25 cellular contexts compared by ENCODE assay signal in the genomic region with DNA sequence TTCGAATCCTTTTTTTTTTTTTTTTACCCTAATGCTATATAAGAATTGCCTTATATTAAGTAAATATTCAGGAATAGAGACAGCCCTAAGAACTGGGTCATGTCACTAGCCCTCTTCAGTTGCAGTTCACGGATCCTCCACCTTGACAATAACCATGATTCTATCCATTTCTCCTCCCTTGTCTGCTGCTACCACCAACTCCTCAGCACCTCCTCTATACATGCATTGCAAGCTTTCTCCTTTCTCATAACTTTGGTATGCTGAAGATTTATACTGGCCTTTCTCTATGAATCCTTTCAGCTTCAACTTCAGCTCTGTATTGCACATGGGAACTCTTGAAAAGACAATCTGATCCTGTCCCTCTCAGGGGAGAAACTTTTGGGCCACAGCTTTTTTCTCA. TPM values are rescaled to one million over a fixed set of nuclear protein-coding genes. Genes with fewer than 3 reads are reported as not detected.
A peak's percentile ranks its signal among the peaks of the same experiment; 100 is the strongest.
DNase-seq lines count a peak whose midpoint lies in the region; ATAC-seq, FAIRE-seq and TF ChIP-seq lines count a peak whose summit lies in the region.
"Had no signal": no experiment of that assay in that cellular context is flagged by ENCODE, and none has a peak within 500 bp of the region (broad histone marks: within the 10 kb centered on the region; RNA-seq: fewer than 3 reads in every experiment).

No MANE protein-coding gene starts in this region.

- TF ChIP-seq POLR2A in HepG2 (IDR thresholded peaks at IDR 0.05; ENCODE audit: insufficient read depth in 1 of 2, low read depth in 2 of 2, low read length in 2 of 2) (no peak), right lobe of liver (IDR thresholded peaks at IDR 0.05) (no peak)

- no peak overlapping the region for H3K4me2 ChIP-seq in HepG2 (ENCODE audit: low read depth, low read length)
- H3K4me2 ChIP-seq in PC-3 (ENCODE audit: low read length) = no peak overlapping the region

- H4K20me1 ChIP-seq in HepG2 (ENCODE audit: insufficient read depth, low read length) (no peaks in the 10 kb centered on the region), PC-3 (ENCODE audit: low read length) (no peaks in the 10 kb centered on the region)

- no peak overlapping the region for H3K27ac ChIP-seq in HepG2 (ENCODE audit: extremely low read length, insufficient read depth, low read length)
- H3K27ac ChIP-seq in right lobe of liver = no peak overlapping the region
- H3K27ac ChIP-seq in PC-3 (ENCODE audit: low read length) = no peak overlapping the region
- H3K27ac ChIP-seq: body of pancreas, thoracic aorta, uterus, VCaP had no signal

- TF ChIP-seq CTCF in HepG2 (CRISPR knock-in tag; IDR thresholded peaks at IDR 0.05) = no peak
- no peak for TF ChIP-seq CTCF in right lobe of liver (IDR thresholded peaks at IDR 0.05)
- no peak for TF ChIP-seq CTCF in PC-3 (conservative IDR thresholded peaks at IDR 0.05; ENCODE audit: low read depth, low read length)

- CTCF ChIA-PET in HepG2 (lab: Yijun Ruan, JAX; ENCODE audit: low intra/inter-chr PET ratio, low total read pairs) = no interaction called here
- CTCF ChIA-PET in PC-3 (lab: Charles Lee) = no interaction called here

- H3K4me1 ChIP-seq in HepG2 (ENCODE audit: insufficient read depth, low read length) (peaks cover 13% of the 10 kb centered on the region; the same call in 1 of the 2 replicates), right lobe of liver (no peaks in the 10 kb centered on the region), PC-3 (ENCODE audit: insufficient read depth, low read length) (peaks cover 15% of the 10 kb centered on the region)
- H3K4me1 ChIP-seq: body of pancreas, uterus had no signal

- TF ChIP-seq RAD21 in HepG2 (CRISPR knock-in tag; IDR thresholded peaks at IDR 0.05) = no peak

- in situ Hi-C loops in HepG2 (cut with HindIII; ENCODE audit: extremely low pct_ligation_motif_present, low pct_unique_long_range_greater_than_20kb) = no loop called here

- H3K4me3 ChIP-seq in HepG2 (replicated peaks in 1 of 3; ENCODE audit: insufficient read depth in 1 of 3, low read depth in 2 of 3, low read length in 3 of 3) (no peak overlapping the region), right lobe of liver (no peak overlapping the region), PC-3 (ENCODE audit: low read length) (no peak overlapping the region)
- H3K4me3 ChIP-seq: body of pancreas, thoracic aorta, uterus had no signal

- H3K9ac ChIP-seq in HepG2 (ENCODE audit: insufficient read depth, low read depth, low read length) (no peak overlapping the region), PC-3 (ENCODE audit: low read length) (no peak overlapping the region)

- H3K9me3 ChIP-seq in HepG2 (ENCODE audit: low read length) (no peaks in the 10 kb centered on the region), right lobe of liver (no peaks in the 10 kb centered on the region), PC-3 (ENCODE audit: low read length) (no peaks in the 10 kb centered on the region)
- H3K9me3 ChIP-seq: body of pancreas, thoracic aorta, uterus had no signal

- H3K79me2 ChIP-seq in HepG2 (ENCODE audit: insufficient read depth, low read length) (no peaks in the 10 kb centered on the region), PC-3 (ENCODE audit: low read length) (no peaks in the 10 kb centered on the region)

- 92% methylated on average over 2 of the region's 2 CpGs for WGBS in HepG2 (ENCODE audit: low lambda C conversion rate)
- WGBS in right lobe of liver (ENCODE audit: insufficient coverage, low coverage, low lambda C conversion rate, missing lambda C conversion rate) = 80% methylated on average over 2 of the region's 2 CpGs

- H2AFZ ChIP-seq in HepG2 (ENCODE audit: low read length) (no peak overlapping the region), PC-3 (ENCODE audit: low read length) (no peak overlapping the region)

- BruUV-seq in HepG2 (replicated peaks; lab: Mats Ljungman, UMichigan) (no TSS peak), PC-3 (replicated peaks; lab: Mats Ljungman, UMichigan) (no TSS peak)

- H3K9me2 ChIP-seq in PC-3 (replicated peaks; ENCODE audit: low read length) = no peaks in the 10 kb centered on the region

- TF ChIP-seq EP300 in HepG2 (IDR thresholded peaks at IDR 0.05; ENCODE audit: low read depth in 2 of 2, low read length in 2 of 2) (no peak), HepG2 (CRISPR knock-in tag; IDR thresholded peaks at IDR 0.05; ENCODE audit: borderline replicate concordance) (no peak)

- FAIRE-seq in HepG2 (lab: Jason Lieb, UNC) = no peak
- FAIRE-seq: A204.1, GM19239, keratinocyte had no signal

- ATAC-seq in HepG2 (0 out of 3 replicates have a peak, but pooled peaks have one; percentile 25), right lobe of liver (no peak), PC-3 (peak; percentile 37; the same call in 1 of the 2 replicates), HG02623 (IDR thresholded peaks at IDR 0.05; ENCODE audit: unreplicated experiment) (no peak), HG03432 (IDR thresholded peaks at IDR 0.05; ENCODE audit: unreplicated experiment) (no peak)
- ATAC-seq: body of pancreas; natural killer cell; stimulated activated naive CD8-positive, alpha-beta T cell treated with anti-CD3 and anti-CD28 coated beads, Interleukin-15, Interleukin-2, amounts not matched to agents 100 U/mL and 50 U/mL, for 24 hours had no signal

- intact Hi-C loops in HepG2 (cut with micrococcal nuclease; ENCODE audit: unreplicated experiment) = no loop called here
- intact Hi-C loops in right lobe of liver (cut with DNase I) = no loop called here
- intact Hi-C loops in PC-3 (cut with micrococcal nuclease) = no loop called here

- POLR2A ChIA-PET in HepG2 (lab: Yijun Ruan, JAX) = no interaction called here
- POLR2A ChIA-PET in PC-3 (lab: Charles Lee; ENCODE audit: unreplicated experiment) = no interaction called here

- H3K36me3 ChIP-seq in HepG2 (replicated peaks in 1 of 2; ENCODE audit: control insufficient read depth in 1 of 2, insufficient read depth in 2 of 2, low read length in 2 of 2) (no peaks in the 10 kb centered on the region), right lobe of liver (no peaks in the 10 kb centered on the region), PC-3 (ENCODE audit: low read depth, low read length) (no peaks in the 10 kb centered on the region)
- H3K36me3 ChIP-seq: thoracic aorta, uterus had no signal

- H3F3A ChIP-seq in PC-3 (ENCODE audit: low read length, unreplicated experiment) = no peaks in the 10 kb centered on the region

- H3K27me3 ChIP-seq in HepG2 (ENCODE audit: control insufficient read depth in 1 of 2, insufficient read depth in 2 of 2, low read length in 2 of 2) (no peaks in the 10 kb centered on the region), right lobe of liver (no peaks in the 10 kb centered on the region), PC-3 (ENCODE audit: low read length) (no peaks in the 10 kb centered on the region)
- H3K27me3 ChIP-seq: body of pancreas, uterus had no signal

- DNase-seq in HepG2 (ENCODE audit: low spot score) (no peak), right lobe of liver (no peak), PC-3 (peak; percentile 17), dedifferentiated amniotic fluid mesenchymal stem cell (ENCODE audit: extremely low spot score) (peak; percentile 44)
- no peak for DNase-seq in stimulated activated CD4-positive, alpha-beta T cell treated with anti-CD3 and anti-CD28 coated beads, Interleukin-2, amount 100 ng/mL, for 48 hours
- DNase-seq in NK-92 treated with Interleukin-12 subunit alpha and Interleukin-12 subunit beta, amount 100 ng/mL, for 24 hours (lab: John Stamatoyannopoulos, UW) = no peak
- DNase-seq: activated CD4-positive, alpha-beta T cell treated with anti-CD3 and anti-CD28 coated beads for 48 hours; activated gamma-delta T cell; activated T-cell treated with anti-CD3 and anti-CD28 coated beads, Interleukin-2, amount 50 U/mL, for 24 hours; body of pancreas; DMS153; GDM1; natural killer cell; NCI-H1092 treated with DMSO at 0.1 percent for 48 hours; NCI-H187 treated with DMSO at 0.1 percent for 48 hours; NCI-H526 treated with DMSO at 0.1 percent for 48 hours; stimulated activated naive CD8-positive, alpha-beta T cell treated with anti-CD3 and anti-CD28 coated beads, Interleukin-15, Interleukin-2, amounts not matched to agents 100 U/mL and 50 U/mL, for 24 hours; uterus had no signal

TF ChIP-seq in HepG2, 621 proteins besides CTCF, POLR2A, EP300 and RAD21 (continues in another document):
- TF ChIP-seq NKX3-1 (CRISPR knock-in tag; IDR thresholded peaks at IDR 0.05) = no peak
- no peak for TF ChIP-seq ZSCAN29 (CRISPR knock-in tag; conservative IDR thresholded peaks at IDR 0.05)
- TF ChIP-seq ATM (IDR thresholded peaks at IDR 0.05; ENCODE audit: borderline replicate concordance) = no peak
- no peak for TF ChIP-seq ZNF564 (CRISPR knock-in tag; IDR thresholded peaks at IDR 0.05)
- no peak for TF ChIP-seq ZEB1 (IDR thresholded peaks at IDR 0.05; ENCODE audit: insufficient replicate concordance, low read depth)

RNA-seq across cellular contexts. Expression of a gene that starts 14.3 kb away (rescaled TPM):
- total RNA-seq in HepG2 (2016; rRNA removed; fragmentation: Illumina TruSeq; extraction: Trizol) = 42.3 and 54.7 TPM in 2 replicates
- 8.3 and 8.9 TPM in 2 replicates for total RNA-seq in HepG2 (2016; cell fraction: cytosol; rRNA removed; fragmentation: Illumina TruSeq; extraction: Trizol; ENCODE audit: low read depth)
- total RNA-seq in HepG2 (2016; cell fraction: insoluble cytoplasmic fraction; rRNA removed; fragmentation: Illumina TruSeq; extraction: Trizol) = 40.3 and 56.8 TPM in 2 replicates
- total RNA-seq in HepG2 (2016; cell fraction: membrane; rRNA removed; fragmentation: Illumina TruSeq; extraction: Trizol) = 33.3 and 35.5 TPM in 2 replicates
- total RNA-seq in HepG2 (2016; cell fraction: nucleus; rRNA removed; fragmentation: Illumina TruSeq; extraction: Trizol) = 26.3 and 27.4 TPM in 2 replicates
- 15.7 and 17.8 TPM in 2 replicates for polyA plus RNA-seq in HepG2 (2011; rRNA removed)
- 7.5 and 10.7 TPM in 2 replicates for polyA plus RNA-seq in HepG2 (2011; cell fraction: cytosol; rRNA removed)
- polyA plus RNA-seq in HepG2 (2011; cell fraction: nucleus; rRNA removed) = 4.2 and 5.7 TPM in 2 replicates
- 21.7 and 21.9 TPM in 2 replicates for polyA plus RNA-seq in HepG2 (2012)
- polyA plus RNA-seq in HepG2 (2016; cell fraction: cytosol; fragmentation: Illumina TruSeq; extraction: Trizol; ENCODE audit: low read depth) = 6.9 and 9.7 TPM in 2 replicates
- 45.0 and 48.3 TPM in 2 replicates for polyA plus RNA-seq in HepG2 (2016; cell fraction: insoluble cytoplasmic fraction; fragmentation: Illumina TruSeq; extraction: Trizol; ENCODE audit: low read depth)
- polyA plus RNA-seq in HepG2 (2016; cell fraction: membrane; fragmentation: Illumina TruSeq; extraction: Trizol; ENCODE audit: low read depth) = 20.9 and 24.4 TPM in 2 replicates
- polyA plus RNA-seq in HepG2 (2016; cell fraction: nucleus; fragmentation: Illumina TruSeq; extraction: Trizol; ENCODE audit: insufficient read depth, low read depth) = 23.2 and 23.5 TPM in 2 replicates
- 25.8 and 45.3 TPM in 2 replicates for polyA minus RNA-seq in HepG2 (2011; rRNA and poly(A)+ RNA removed; ENCODE audit: low replicate concordance)
- polyA minus RNA-seq in HepG2 (2011; cell fraction: cytosol; rRNA and poly(A)+ RNA removed) = 25.3 and 30.3 TPM in 2 replicates
- 21.6 and 26.0 TPM in 2 replicates for polyA minus RNA-seq in HepG2 (2011; cell fraction: nucleus; rRNA and poly(A)+ RNA removed)
- 10 to 100 TPM; 15.7 to 26.7 (median 17.7) TPM for total RNA-seq in right lobe of liver
- total RNA-seq in PC-3 (2014; rRNA removed) = 34.8 and 48.6 TPM in 2 replicates

Comparison
In these comparisons a context has a peak if more than half of its experiments do, and no peak if none do; other contexts are left out.
1. ATAC-seq: peak in HepG2 (single experiment) and PC-3 (single experiment); none in right lobe of liver (0 of 4), HG02623 (single experiment) and HG03432 (single experiment).
2. DNase-seq: peak in PC-3 (single experiment) and dedifferentiated amniotic fluid mesenchymal stem cell (single experiment); none in HepG2 (single experiment), right lobe of liver (0 of 3), stimulated activated CD4-positive, alpha-beta T cell treated with anti-CD3 and anti-CD28 coated beads, Interleukin-2, amount 100 ng/mL, for 48 hours (0 of 2) and NK-92 treated with Interleukin-12 subunit alpha and Interleukin-12 subunit beta, amount 100 ng/mL, for 24 hours (single experiment).